In the genomic region with DNA sequence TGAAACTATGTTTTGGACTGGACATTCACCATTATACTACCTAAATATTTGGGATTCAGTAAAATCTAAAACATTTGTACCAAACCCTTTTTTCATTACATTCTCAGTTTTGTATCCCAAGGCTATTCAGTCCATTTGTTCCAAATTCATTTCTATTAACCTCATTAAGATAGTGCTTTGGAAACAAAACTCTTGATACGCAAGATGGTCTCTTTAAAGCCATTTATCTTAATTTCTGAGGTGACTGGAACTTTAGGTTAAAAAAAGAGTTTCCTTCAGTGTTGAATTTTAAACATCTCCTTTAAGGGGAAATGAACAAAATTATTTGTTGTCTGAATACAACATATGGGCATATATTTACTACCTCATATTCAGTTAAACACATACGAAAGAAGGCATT, we compare ENCODE assay signal across 2 cellular contexts.
TF ChIP-seq lines count a peak whose summit lies in the region.

No MANE protein-coding gene starts in this region.

TF ChIP-seq in HepG2, 621 proteins besides CTCF, POLR2A, EP300 and RAD21:
- TF ChIP-seq GMEB1 (CRISPR knock-in tag; IDR thresholded peaks at IDR 0.05; ENCODE audit: borderline replicate concordance) (no peak), FLYWCH1 (CRISPR knock-in tag; IDR thresholded peaks at IDR 0.05) (no peak), ZNF7 (CRISPR knock-in tag; IDR thresholded peaks at IDR 0.05) (no peak), ATF7-NPFF (CRISPR knock-in tag; IDR thresholded peaks at IDR 0.05; ENCODE audit: low read depth) (no peak), MEF2D (CRISPR knock-in tag; IDR thresholded peaks at IDR 0.05) (no peak), JUN (CRISPR knock-in tag; IDR thresholded peaks at IDR 0.05) (no peak), ZNF556 (CRISPR knock-in tag; IDR thresholded peaks at IDR 0.05; ENCODE audit: borderline replicate concordance) (no peak), E2F5 (CRISPR knock-in tag; conservative IDR thresholded peaks at IDR 0.05) (no peak), ATRX (CRISPR knock-in tag; IDR thresholded peaks at IDR 0.05; ENCODE audit: borderline replicate concordance) (no peak), ZNF496 (CRISPR knock-in tag; IDR thresholded peaks at IDR 0.05; ENCODE audit: insufficient replicate concordance) (no peak), ZFP36L2 (CRISPR knock-in tag; IDR thresholded peaks at IDR 0.05) (no peak), MLX (CRISPR knock-in tag; IDR thresholded peaks at IDR 0.05) (no peak)
- TF ChIP-seq, protein P1, sequence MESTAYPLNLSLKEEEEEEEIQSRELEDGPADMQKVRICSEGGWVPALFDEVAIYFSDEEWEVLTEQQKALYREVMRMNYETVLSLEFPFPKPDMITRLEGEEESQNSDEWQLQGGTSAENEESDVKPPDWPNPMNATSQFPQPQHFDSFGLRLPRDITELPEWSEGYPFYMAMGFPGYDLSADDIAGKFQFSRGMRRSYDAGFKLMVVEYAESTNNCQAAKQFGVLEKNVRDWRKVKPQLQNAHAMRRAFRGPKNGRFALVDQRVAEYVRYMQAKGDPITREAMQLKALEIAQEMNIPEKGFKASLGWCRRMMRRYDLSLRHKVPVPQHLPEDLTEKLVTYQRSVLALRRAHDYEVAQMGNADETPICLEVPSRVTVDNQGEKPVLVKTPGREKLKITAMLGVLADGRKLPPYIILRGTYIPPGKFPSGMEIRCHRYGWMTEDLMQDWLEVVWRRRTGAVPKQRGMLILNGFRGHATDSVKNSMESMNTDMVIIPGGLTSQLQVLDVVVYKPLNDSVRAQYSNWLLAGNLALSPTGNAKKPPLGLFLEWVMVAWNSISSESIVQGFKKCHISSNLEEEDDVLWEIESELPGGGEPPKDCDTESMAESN (CRISPR knock-in tag; conservative IDR thresholded peaks at IDR 0.05): no peak
- TF ChIP-seq, protein P2, sequence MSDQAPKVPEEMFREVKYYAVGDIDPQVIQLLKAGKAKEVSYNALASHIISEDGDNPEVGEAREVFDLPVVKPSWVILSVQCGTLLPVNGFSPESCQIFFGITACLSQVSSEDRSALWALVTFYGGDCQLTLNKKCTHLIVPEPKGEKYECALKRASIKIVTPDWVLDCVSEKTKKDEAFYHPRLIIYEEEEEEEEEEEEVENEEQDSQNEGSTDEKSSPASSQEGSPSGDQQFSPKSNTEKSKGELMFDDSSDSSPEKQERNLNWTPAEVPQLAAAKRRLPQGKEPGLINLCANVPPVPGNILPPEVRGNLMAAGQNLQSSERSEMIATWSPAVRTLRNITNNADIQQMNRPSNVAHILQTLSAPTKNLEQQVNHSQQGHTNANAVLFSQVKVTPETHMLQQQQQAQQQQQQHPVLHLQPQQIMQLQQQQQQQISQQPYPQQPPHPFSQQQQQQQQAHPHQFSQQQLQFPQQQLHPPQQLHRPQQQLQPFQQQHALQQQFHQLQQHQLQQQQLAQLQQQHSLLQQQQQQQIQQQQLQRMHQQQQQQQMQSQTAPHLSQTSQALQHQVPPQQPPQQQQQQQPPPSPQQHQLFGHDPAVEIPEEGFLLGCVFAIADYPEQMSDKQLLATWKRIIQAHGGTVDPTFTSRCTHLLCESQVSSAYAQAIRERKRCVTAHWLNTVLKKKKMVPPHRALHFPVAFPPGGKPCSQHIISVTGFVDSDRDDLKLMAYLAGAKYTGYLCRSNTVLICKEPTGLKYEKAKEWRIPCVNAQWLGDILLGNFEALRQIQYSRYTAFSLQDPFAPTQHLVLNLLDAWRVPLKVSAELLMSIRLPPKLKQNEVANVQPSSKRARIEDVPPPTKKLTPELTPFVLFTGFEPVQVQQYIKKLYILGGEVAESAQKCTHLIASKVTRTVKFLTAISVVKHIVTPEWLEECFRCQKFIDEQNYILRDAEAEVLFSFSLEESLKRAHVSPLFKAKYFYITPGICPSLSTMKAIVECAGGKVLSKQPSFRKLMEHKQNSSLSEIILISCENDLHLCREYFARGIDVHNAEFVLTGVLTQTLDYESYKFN (CRISPR knock-in tag; conservative IDR thresholded peaks at IDR 0.05): no peak

TF ChIP-seq in neural cell, 6 proteins besides CTCF, POLR2A, EP300 and RAD21:
- TF ChIP-seq REST (IDR thresholded peaks at IDR 0.05; ENCODE audit: borderline replicate concordance) (no peak), POLR2AphosphoS5 (IDR thresholded peaks at IDR 0.05) (no peak), MXI1 (conservative IDR thresholded peaks at IDR 0.05; ENCODE audit: poor library complexity, severe bottlenecking) (no peak), EZH2 (IDR thresholded peaks at IDR 0.05; ENCODE audit: borderline replicate concordance, insufficient read depth, low read length, poor library complexity, severe bottlenecking) (no peak), SMC3 (conservative IDR thresholded peaks at IDR 0.05; ENCODE audit: poor library complexity) (no peak), TAF1 (IDR thresholded peaks at IDR 0.05; ENCODE audit: low read depth) (no peak)
